Comparison of ENCODE assay signal across 27 cellular contexts in the genomic region with DNA sequence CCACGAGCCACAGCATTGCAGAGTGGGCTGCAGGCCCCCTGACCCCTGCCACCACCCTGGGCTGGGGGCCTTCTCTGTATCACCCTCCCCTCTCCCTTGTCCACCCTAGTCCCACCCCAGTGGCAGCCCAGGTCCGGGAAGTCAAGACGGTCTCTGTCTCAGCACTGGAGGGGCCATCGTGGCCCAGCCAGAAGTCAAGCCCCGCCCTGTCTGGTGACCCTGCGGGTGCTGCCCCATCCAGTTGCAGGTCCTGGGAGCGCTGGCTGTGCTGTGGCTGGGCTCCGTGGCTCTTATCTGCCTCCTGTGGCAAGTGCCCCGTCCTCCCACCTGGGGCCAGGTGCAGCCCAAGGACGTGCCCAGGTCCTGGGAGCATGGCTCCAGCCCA. TPM values are rescaled to one million over a fixed set of nuclear protein-coding genes. Genes with fewer than 3 reads are reported as not detected.
DNase-seq lines count a peak whose midpoint lies in the region; ATAC-seq and TF ChIP-seq lines count a peak whose summit lies in the region.
"Had no signal": no experiment of that assay in that cellular context is flagged by ENCODE, and none has a peak within 500 bp of the region (broad histone marks: within the 10 kb centered on the region; RNA-seq: fewer than 3 reads in every experiment).

No MANE protein-coding gene starts in this region.

- CTCF ChIA-PET in SK-N-SH (lab: Yijun Ruan, JAX): interaction anchor here (1.3 to 1.5 kb wide), 2 partner anchors 118 to 119 kb away, joined by 3 read pairs; no protein-coding TSS in a partner anchor

- H3K27ac ChIP-seq in SK-N-SH (ENCODE audit: low read depth in 2 of 2, low read length in 1 of 2): no peak overlapping the region
- peak overlapping the region; percentile 86 for H3K27ac ChIP-seq in OCI-LY3 (ENCODE audit: low read length)
- H3K27ac ChIP-seq: hepatocyte, neutrophil had no signal

- H3K36me3 Mint-ChIP-seq in stimulated activated naive B cell treated with anti-CD40 and anti-IgM and Interleukin-4, amounts not matched to agents 10 μg/mL and 1 μg/mL and 100 μg/mL, for 72 hours: peaks cover 9 to 27% of the 10 kb centered on the region in 2 donors

- H3K4me1 Mint-ChIP-seq in stimulated activated naive B cell treated with anti-CD40 and anti-IgM and Interleukin-4, amounts not matched to agents 10 μg/mL and 1 μg/mL and 100 μg/mL, for 72 hours: peaks cover 45 to 70% of the 10 kb centered on the region in 2 donors

- no peaks in the 10 kb centered on the region for H3K27me3 ChIP-seq in SK-N-SH (ENCODE audit: insufficient read depth)
- H3K27me3 ChIP-seq in OCI-LY3 (ENCODE audit: low read depth, low read length): no peaks in the 10 kb centered on the region
- H3K27me3 ChIP-seq: MG63 had no signal

- no peak for ATAC-seq in SK-N-SH treated with all-trans-retinoic acid at 6 μM for 48 hours
- ATAC-seq in stimulated activated naive B cell treated with anti-CD40 and anti-IgM and Interleukin-4, amounts not matched to agents 10 μg/mL and 1 μg/mL and 100 μg/mL, for 72 hours (replicated peaks): no peak
- ATAC-seq in esophagus mucosa: no peak
- ATAC-seq in GM21367 (IDR thresholded peaks at IDR 0.05; ENCODE audit: unreplicated experiment): no peak

- no peaks in the 10 kb centered on the region for H3K36me3 ChIP-seq in SK-N-SH (replicated peaks in 1 of 2; ENCODE audit: control insufficient read depth in 1 of 2, insufficient read depth in 2 of 2, low read length in 1 of 2)
- peaks cover 71% of the 10 kb centered on the region for H3K36me3 ChIP-seq in OCI-LY3 (replicated peaks; ENCODE audit: low read depth, low read length)
- H3K36me3 ChIP-seq: cardiac muscle cell, MG63, neutrophil had no signal

- no peak overlapping the region for H3K9ac ChIP-seq in SK-N-SH
- peak overlapping the region; percentile 98 for H3K9ac ChIP-seq in OCI-LY3 (ENCODE audit: low read length)

- no peak for TF ChIP-seq RAD21 in SK-N-SH (IDR thresholded peaks at IDR 0.05; ENCODE audit: low read length)

- POLR2A ChIA-PET in SK-N-SH (lab: Yijun Ruan, JAX): no interaction called here

- peaks cover 0 to 4% of the 10 kb centered on the region in 2 donors for H3K9me3 Mint-ChIP-seq in stimulated activated naive B cell treated with anti-CD40 and anti-IgM and Interleukin-4, amounts not matched to agents 10 μg/mL and 1 μg/mL and 100 μg/mL, for 72 hours
- H3K9me3 Mint-ChIP-seq: activated CD8-positive, alpha-beta T cell treated with anti-CD3 and anti-CD28 coated beads for 36 hours had no signal

- H2AFZ ChIP-seq in SK-N-SH (ENCODE audit: low read depth) (no peak overlapping the region), OCI-LY3 (ENCODE audit: low read depth, low read length) (no peak overlapping the region)
- H2AFZ ChIP-seq: hepatocyte had no signal

- no peaks in the 10 kb centered on the region for H3K27me3 Mint-ChIP-seq in stimulated activated naive B cell treated with anti-CD40 and anti-IgM and Interleukin-4, amounts not matched to agents 10 μg/mL and 1 μg/mL and 100 μg/mL, for 72 hours
- H3K27me3 Mint-ChIP-seq: activated CD8-positive, alpha-beta T cell treated with anti-CD3 and anti-CD28 coated beads for 36 hours had no signal

- H3K4me1 ChIP-seq in SK-N-SH (ENCODE audit: control insufficient read depth in 1 of 2, insufficient read depth in 2 of 2, low read depth in 1 of 2, low read length in 1 of 2): no peaks in the 10 kb centered on the region; a peak in 1 of 4 replicates
- H3K4me1 ChIP-seq in OCI-LY3 (ENCODE audit: low read length): peaks cover 54% of the 10 kb centered on the region

- H3K79me2 ChIP-seq in SK-N-SH (ENCODE audit: insufficient read depth) (no peaks in the 10 kb centered on the region), OCI-LY3 (ENCODE audit: low read length) (peaks cover 59% of the 10 kb centered on the region)
- H3K79me2 ChIP-seq: hepatocyte had no signal

- no peaks in the 10 kb centered on the region for H3K9me3 ChIP-seq in SK-N-SH
- peaks cover 8% of the 10 kb centered on the region; the same call in 1 of the 2 replicates for H3K9me3 ChIP-seq in OCI-LY3 (ENCODE audit: insufficient read depth, low read length)
- H3K9me3 ChIP-seq: MG63, neutrophil had no signal

- H3F3A ChIP-seq in SK-N-SH (replicated peaks; ENCODE audit: insufficient read depth): no peaks in the 10 kb centered on the region

- 33% methylated on average over 1 of the region's 10 CpGs for WGBS in SK-N-SH (ENCODE audit: low lambda C conversion rate)

- H3K4me3 Mint-ChIP-seq in stimulated activated naive B cell treated with anti-CD40 and anti-IgM and Interleukin-4, amounts not matched to agents 10 μg/mL and 1 μg/mL and 100 μg/mL, for 72 hours: peak overlapping the region; percentile 89 to 90
- H3K4me3 Mint-ChIP-seq: activated CD8-positive, alpha-beta T cell treated with anti-CD3 and anti-CD28 coated beads for 36 hours; activated naive CD4-positive, alpha-beta T cell treated with anti-CD3 and anti-CD28 coated beads for 36 hours had no signal

- H4K20me1 ChIP-seq in SK-N-SH (ENCODE audit: insufficient read depth) (no peaks in the 10 kb centered on the region), OCI-LY3 (ENCODE audit: insufficient read depth, low read length) (peaks cover 37% of the 10 kb centered on the region)

- H3K4me3 ChIP-seq in SK-N-SH (ENCODE audit: low read depth in 2 of 2, low read length in 1 of 2) (no peak overlapping the region), OCI-LY3 (ENCODE audit: low read length) (peak overlapping the region; percentile 80)
- H3K4me3 ChIP-seq: cardiac muscle cell, hepatocyte, lung, MG63 had no signal

- no peak for TF ChIP-seq EP300 in SK-N-SH (IDR thresholded peaks at IDR 0.05; ENCODE audit: borderline replicate concordance in 1 of 2, low read depth in 1 of 2, low read length in 1 of 2)

- no peak for TF ChIP-seq CTCF in SK-N-SH (IDR thresholded peaks at IDR 0.05)
- TF ChIP-seq CTCF in OCI-LY3 (IDR thresholded peaks at IDR 0.05; ENCODE audit: low read depth, low read length): no peak

- peak; percentile 36 for DNase-seq in SK-N-SH
- peak; percentile 52 for DNase-seq in islet precursor cell
- no peak for DNase-seq in stimulated activated naive B cell treated with anti-CD40 and anti-IgM and Interleukin-4, amounts not matched to agents 10 μg/mL and 1 μg/mL and 100 μg/mL, for 72 hours
- DNase-seq in dedifferentiated amniotic fluid mesenchymal stem cell (ENCODE audit: extremely low spot score): no peak
- DNase-seq: 8988T; activated CD4-positive, CD25-positive, alpha-beta regulatory T cell treated with anti-CD3 and anti-CD28 coated beads, Interleukin-2, amount 50 U/mL, for 72 hours; activated CD8-positive, alpha-beta T cell treated with anti-CD3 and anti-CD28 coated beads for 36 hours; activated naive CD4-positive, alpha-beta T cell treated with anti-CD3 and anti-CD28 coated beads for 36 hours; activated T-cell treated with anti-CD3 and anti-CD28 coated beads, Interleukin-2, amount 50 U/mL, for 1 hour; DMS79 treated with DMSO at 0.1 percent for 48 hours; foreskin fibroblast; GOT3; MG63; NCI-H146; NCI-H510A treated with DMSO at 0.1 percent for 48 hours; small intestine; stimulated activated naive CD8-positive, alpha-beta T cell treated with anti-CD3 and anti-CD28 coated beads, Interleukin-15, Interleukin-2, amounts not matched to agents 100 U/mL and 50 U/mL, for 24 hours; SW 1271 had no signal

- H3K4me2 ChIP-seq in SK-N-SH (no peak overlapping the region), OCI-LY3 (ENCODE audit: low read length) (peak overlapping the region; percentile 89)
- H3K4me2 ChIP-seq: hepatocyte had no signal

- peak overlapping the region; percentile 73 for H3K27ac Mint-ChIP-seq in stimulated activated naive B cell treated with anti-CD40 and anti-IgM and Interleukin-4, amounts not matched to agents 10 μg/mL and 1 μg/mL and 100 μg/mL, for 72 hours
- H3K27ac Mint-ChIP-seq: activated CD8-positive, alpha-beta T cell treated with anti-CD3 and anti-CD28 coated beads for 36 hours; activated naive CD4-positive, alpha-beta T cell treated with anti-CD3 and anti-CD28 coated beads for 36 hours had no signal

- H3K9me2 ChIP-seq in SK-N-SH: no peaks in the 10 kb centered on the region

TF ChIP-seq in SK-N-SH, 30 proteins besides CTCF, POLR2A, EP300 and RAD21 (continues in another document):
- TF ChIP-seq MXI1 (IDR thresholded peaks at IDR 0.05; ENCODE audit: low read depth, low read length) (no peak), RXRA (IDR thresholded peaks at IDR 0.05; ENCODE audit: borderline replicate concordance, low read depth) (no peak), NRF1 (IDR thresholded peaks at IDR 0.05; ENCODE audit: low read depth, low read length) (no peak), TAF1 (IDR thresholded peaks at IDR 0.05; ENCODE audit: borderline replicate concordance, low read depth, low read length) (no peak), SIN3A (IDR thresholded peaks at IDR 0.05; ENCODE audit: borderline replicate concordance, low read depth, low read length) (no peak)
- TF ChIP-seq, protein P1, sequence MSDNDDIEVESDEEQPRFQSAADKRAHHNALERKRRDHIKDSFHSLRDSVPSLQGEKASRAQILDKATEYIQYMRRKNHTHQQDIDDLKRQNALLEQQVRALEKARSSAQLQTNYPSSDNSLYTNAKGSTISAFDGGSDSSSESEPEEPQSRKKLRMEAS (IDR thresholded peaks at IDR 0.05; ENCODE audit: low read depth): no peak

TF ChIP-seq in SK-N-SH treated with all-trans-retinoic acid at 6 μM for 48 hours, 23 proteins besides CTCF, POLR2A, EP300 and RAD21:
- TF ChIP-seq ESRRG (CRISPR knock-in tag; IDR thresholded peaks at IDR 0.05): no peak

RNA-seq across cellular contexts. Expression of gene PLD4, which starts 2.7 kb away (rescaled TPM):
- polyA plus RNA-seq in SK-N-SH (2012; rRNA removed): 0.02 TPM in 2 replicates
- not detected in 2 replicates for polyA plus RNA-seq in SK-N-SH (2012; cell fraction: cytosol; rRNA removed)
- 0.14 and 0.19 TPM in 2 replicates for polyA plus RNA-seq in SK-N-SH (2012; cell fraction: nucleus; rRNA removed)
- total RNA-seq in esophagus mucosa: 0.80 TPM
- total RNA-seq: activated CD8-positive, alpha-beta T cell treated with anti-CD3 and anti-CD28 coated beads for 36 hours; activated naive CD4-positive, alpha-beta T cell treated with anti-CD3 and anti-CD28 coated beads for 36 hours; epithelial cell of proximal tubule; hepatocyte had no signal

RNA-seq across cellular contexts. Expression of gene AHNAK2, which starts 50.8 kb away (rescaled TPM):
- 33.5 and 36.6 TPM in 2 replicates for polyA plus RNA-seq in SK-N-SH (2012; rRNA removed)
- 22.9 and 24.7 TPM in 2 replicates for polyA plus RNA-seq in SK-N-SH (2012; cell fraction: cytosol; rRNA removed)
- polyA plus RNA-seq in SK-N-SH (2012; cell fraction: nucleus; rRNA removed): 70.6 and 92.7 TPM in 2 replicates
- total RNA-seq in esophagus mucosa: 184 TPM

RNA-seq across cellular contexts. Expression of gene CLBA1, which starts 58.2 kb away (rescaled TPM):
- polyA plus RNA-seq in SK-N-SH (2012; rRNA removed): 18.5 and 21.4 TPM in 2 replicates
- polyA plus RNA-seq in SK-N-SH (2012; cell fraction: cytosol; rRNA removed): 15.0 and 15.3 TPM in 2 replicates
- 72.4 and 86.2 TPM in 2 replicates for polyA plus RNA-seq in SK-N-SH (2012; cell fraction: nucleus; rRNA removed)
- 8.2 TPM for total RNA-seq in esophagus mucosa

Comparison
In these comparisons a context has a peak if more than half of its experiments do, and no peak if none do; other contexts are left out.
1. DNase-seq: peak in SK-N-SH (single experiment) and islet precursor cell (single experiment); none in stimulated activated naive B cell treated with anti-CD40 and anti-IgM and Interleukin-4, amounts not matched to agents 10 μg/mL and 1 μg/mL and 100 μg/mL, for 72 hours (single experiment) and dedifferentiated amniotic fluid mesenchymal stem cell (single experiment).